ENCODE assay signal across 32 cellular contexts in the genomic region with DNA sequence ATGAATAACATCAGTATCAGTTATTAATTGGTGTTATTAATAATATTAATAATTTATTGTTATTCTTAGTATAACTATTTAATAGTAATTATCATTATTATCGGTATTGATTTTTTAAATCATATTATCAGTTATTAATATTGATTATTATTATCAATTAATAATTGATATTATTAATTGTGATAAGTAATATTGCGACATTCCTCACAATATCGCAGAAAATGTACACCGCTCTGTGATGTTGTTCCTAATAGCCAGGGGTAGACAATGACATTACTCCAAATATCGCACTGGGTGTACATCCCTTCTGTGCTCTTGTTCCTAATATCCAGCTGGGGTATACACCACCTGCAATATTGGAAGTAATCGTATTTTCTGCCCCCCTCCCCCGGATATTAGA.
"Had no signal": no experiment of that assay in that cellular context is flagged by ENCODE, and none has a peak within 500 bp of the region (broad histone marks: within the 10 kb centered on the region; RNA-seq: fewer than 3 reads in every experiment).

No MANE protein-coding gene starts in this region.

- H3K36me3 ChIP-seq: SJCRH30 had no signal

- H3K36me3 Mint-ChIP-seq: activated CD8-positive, alpha-beta memory T cell treated with anti-CD3 and anti-CD28 coated beads, Interleukin-2, amount 10 ng/mL, durations not matched to agents 7 days and 5 days; activated naive CD4-positive, alpha-beta T cell treated with anti-CD3 and anti-CD28 coated beads, Interleukin-2, amount 10 ng/mL, durations not matched to agents 7 days and 5 days; activated naive CD8-positive, alpha-beta T cell; brain had no signal

- ATAC-seq: activated CD8-positive, alpha-beta memory T cell treated with anti-CD3 and anti-CD28 coated beads, Interleukin-2, amount 10 ng/mL, durations not matched to agents 7 days and 5 days; activated naive CD8-positive, alpha-beta T cell treated with anti-CD3 and anti-CD28 coated beads, Interleukin-2, amount 50 U/mL, for 24 hours had no signal

- H3K4me1 ChIP-seq: SJCRH30 had no signal

- H3K27me3 Mint-ChIP-seq: activated CD4-positive, alpha-beta memory T cell treated with anti-CD3 and anti-CD28 coated beads, Interleukin-2, amount 10 ng/mL, durations not matched to agents 7 days and 5 days; activated CD8-positive, alpha-beta memory T cell treated with anti-CD3 and anti-CD28 coated beads, Interleukin-2, amount 10 ng/mL, durations not matched to agents 7 days and 5 days; activated naive CD4-positive, alpha-beta T cell treated with anti-CD3 and anti-CD28 coated beads, Interleukin-2, amount 10 ng/mL, durations not matched to agents 7 days and 5 days; activated naive CD8-positive, alpha-beta T cell treated with anti-CD3 and anti-CD28 coated beads, Interleukin-2, amount 50 U/mL, for 24 hours had no signal

- H3K4me3 Mint-ChIP-seq: activated B cell treated with CpG ODN at 0.5 μM for 24 hours; activated CD4-positive, alpha-beta memory T cell treated with anti-CD3 and anti-CD28 coated beads, Interleukin-2, amount 10 ng/mL, durations not matched to agents 7 days and 5 days; activated CD8-positive, alpha-beta memory T cell treated with anti-CD3 and anti-CD28 coated beads, Interleukin-2, amount 10 ng/mL, durations not matched to agents 7 days and 5 days; activated naive CD4-positive, alpha-beta T cell treated with anti-CD3 and anti-CD28 coated beads, Interleukin-2, amount 10 ng/mL, durations not matched to agents 7 days and 5 days; activated naive CD8-positive, alpha-beta T cell; activated naive CD8-positive, alpha-beta T cell treated with anti-CD3 and anti-CD28 coated beads, Interleukin-2, amount 50 U/mL, for 24 hours; brain; T-helper 1 cell treated with Interleukin-12 subunit alpha and Interleukin-12 subunit beta and Interleukin-4 antibody, amounts not matched to agents 30 μg/mL and 1 μg/mL, for 36 hours; T-helper 2 cell treated with Interferon-gamma antibody and Interleukin-4, amounts not matched to agents 5 μg/mL and 100 μg/mL, for 36 hours had no signal

- H3K27me3 ChIP-seq: SJCRH30 had no signal

- H3K4me1 Mint-ChIP-seq: activated CD8-positive, alpha-beta memory T cell treated with anti-CD3 and anti-CD28 coated beads, Interleukin-2, amount 10 ng/mL, durations not matched to agents 7 days and 5 days; activated naive CD4-positive, alpha-beta T cell treated with anti-CD3 and anti-CD28 coated beads, Interleukin-2, amount 10 ng/mL, durations not matched to agents 7 days and 5 days had no signal

- FAIRE-seq: bronchial epithelial cell had no signal

- H3K27ac Mint-ChIP-seq: activated B cell treated with CpG ODN at 0.5 μM for 24 hours; activated CD4-positive, alpha-beta memory T cell treated with anti-CD3 and anti-CD28 coated beads, Interleukin-2, amount 10 ng/mL, durations not matched to agents 7 days and 5 days; activated CD8-positive, alpha-beta memory T cell treated with anti-CD3 and anti-CD28 coated beads, Interleukin-2, amount 10 ng/mL, durations not matched to agents 7 days and 5 days; activated naive CD4-positive, alpha-beta T cell treated with anti-CD3 and anti-CD28 coated beads, Interleukin-2, amount 10 ng/mL, durations not matched to agents 7 days and 5 days; activated naive CD8-positive, alpha-beta T cell; activated naive CD8-positive, alpha-beta T cell treated with anti-CD3 and anti-CD28 coated beads, Interleukin-2, amount 50 U/mL, for 24 hours; brain; T-helper 1 cell treated with Interleukin-12 subunit alpha and Interleukin-12 subunit beta and Interleukin-4 antibody, amounts not matched to agents 30 μg/mL and 1 μg/mL, for 36 hours; T-helper 2 cell treated with Interferon-gamma antibody and Interleukin-4, amounts not matched to agents 5 μg/mL and 100 μg/mL, for 36 hours had no signal

- H3K9me3 Mint-ChIP-seq: activated B cell treated with CpG ODN at 0.5 μM for 24 hours; activated CD4-positive, alpha-beta memory T cell treated with anti-CD3 and anti-CD28 coated beads, Interleukin-2, amount 10 ng/mL, durations not matched to agents 7 days and 5 days; activated naive CD4-positive, alpha-beta T cell treated with anti-CD3 and anti-CD28 coated beads, Interleukin-2, amount 10 ng/mL, durations not matched to agents 7 days and 5 days; activated naive CD8-positive, alpha-beta T cell treated with anti-CD3 and anti-CD28 coated beads, Interleukin-2, amount 50 U/mL, for 24 hours; T-helper 1 cell treated with Interleukin-12 subunit alpha and Interleukin-12 subunit beta and Interleukin-4 antibody, amounts not matched to agents 30 μg/mL and 1 μg/mL, for 36 hours; T-helper 2 cell treated with Interferon-gamma antibody and Interleukin-4, amounts not matched to agents 5 μg/mL and 100 μg/mL, for 36 hours had no signal

- H3K27ac ChIP-seq: SJCRH30, SK-N-MC had no signal

- DNase-seq: activated B cell treated with CpG ODN at 0.5 μM for 24 hours; activated CD4-positive, alpha-beta memory T cell treated with anti-CD3 and anti-CD28 coated beads, Interleukin-2, amount 10 ng/mL, durations not matched to agents 7 days and 5 days; activated CD4-positive, alpha-beta T cell treated with anti-CD3 and anti-CD28 coated beads for 1 hour; activated CD4-positive, alpha-beta T cell treated with anti-CD3 and anti-CD28 coated beads for 48 hours; activated CD8-positive, alpha-beta memory T cell treated with anti-CD3 and anti-CD28 coated beads for 24 hours; activated CD8-positive, alpha-beta memory T cell treated with anti-CD3 and anti-CD28 coated beads, Interleukin-2, amount 10 ng/mL, durations not matched to agents 7 days and 5 days; activated CD8-positive, alpha-beta memory T cell treated with anti-CD3 and anti-CD28 coated beads, Interleukin-2, amount 50 U/mL, for 48 hours; activated effector memory CD4-positive, alpha-beta T cell treated with Interleukin-2 at 50 U/mL for 16 hours; activated naive CD4-positive, alpha-beta T cell treated with anti-CD3 and anti-CD28 coated beads, Interleukin-2, amount 10 ng/mL, durations not matched to agents 7 days and 5 days; activated naive CD8-positive, alpha-beta T cell treated with anti-CD3 and anti-CD28 coated beads, Interleukin-2, amount 50 U/mL, for 24 hours; activated T-cell treated with anti-CD3 and anti-CD28 coated beads, Interleukin-2, amount 50 U/mL, for 48 hours; anterior cingulate cortex; caudate nucleus; cerebellar nuclear complex; NCI-H1105; NCI-H1417 treated with DMSO at 0.1 percent for 48 hours; NCI-H187 treated with DMSO at 0.1 percent for 48 hours; NCI-H2081; NCI-H2171 treated with DMSO at 0.1 percent for 48 hours; NCI-H2227 treated with DMSO at 0.1 percent for 48 hours; NCI-H446; NCI-H510A treated with DMSO at 0.1 percent for 48 hours; NCI-H526 treated with DMSO at 0.1 percent for 48 hours; NCI-H82; Right ventricle myocardium superior; SJCRH30 had no signal

- H3K4me3 ChIP-seq: SJCRH30, SK-N-MC had no signal
